8 cellular contexts compared by ENCODE assay signal in genomic region chr9:91771027-91771426, GRCh38.
DNase-seq lines count a peak whose midpoint lies in the region; ATAC-seq and TF ChIP-seq lines count a peak whose summit lies in the region.

No MANE protein-coding gene starts in this region.

- no peak overlapping the region for H3K4me3 ChIP-seq in neuronal stem cell (ENCODE audit: low read length in 2 of 2)

- peak; percentile 45 to 49 (median 47) for TF ChIP-seq CTCF in nephron (IDR thresholded peaks at IDR 0.05; ENCODE audit: unreplicated experiment in 3 of 3)

- peaks cover 1 to 10% of the 10 kb centered on the region in 2 donors for H3K4me1 ChIP-seq in neuronal stem cell (ENCODE audit: control insufficient read depth in 2 of 2, insufficient read depth in 1 of 2, low read depth in 1 of 2, low read length in 2 of 2)

- no peak overlapping the region for H4K8ac ChIP-seq in neuronal stem cell (ENCODE audit: low read depth, low read length)

- no peak overlapping the region for H3K9ac ChIP-seq in neuronal stem cell (ENCODE audit: low read depth, low read length, poor library complexity)

- H3K9me3 Mint-ChIP-seq in nephron, result peaks cover 3% of the 10 kb centered on the region

- no peak overlapping the region for H3K27ac ChIP-seq in neuronal stem cell (replicated peaks; ENCODE audit: low read length)

- H2BK12ac ChIP-seq in neuronal stem cell (ENCODE audit: low read length), result no peak overlapping the region

- no peak overlapping the region for H3K14ac ChIP-seq in neuronal stem cell (ENCODE audit: low read length)

- H3K4me1 Mint-ChIP-seq in nephron, result peaks cover 64% of the 10 kb centered on the region

- peaks cover 0 to under 1% of the 10 kb centered on the region in 2 donors for H3K9me3 ChIP-seq in neuronal stem cell (replicated peaks in 1 of 2; ENCODE audit: control insufficient read depth in 2 of 2, insufficient read depth in 1 of 2, low read depth in 1 of 2, low read length in 2 of 2)

- DNase-seq in DMS 273 treated with DMSO at 0.1 percent for 48 hours (lab: John Stamatoyannopoulos, UW) (peak; percentile 48), NCI-H2227 treated with DMSO at 0.1 percent for 48 hours (lab: John Stamatoyannopoulos, UW) (peak; percentile 89), epidermal melanocyte (ENCODE audit: insufficient read length, low spot score) (peak; percentile 53), neuronal stem cell (ENCODE audit: low spot score) (no peak), SK-N-DZ (ENCODE audit: low spot score) (no peak), NCI-H2171 treated with DMSO at 0.1 percent for 48 hours (lab: John Stamatoyannopoulos, UW) (no peak)

- peaks cover 0 to 20% of the 10 kb centered on the region in 2 donors for H3K36me3 ChIP-seq in neuronal stem cell (replicated peaks in 1 of 2; ENCODE audit: control insufficient read depth in 2 of 2, insufficient read depth in 2 of 2, low read length in 2 of 2)

- H2BK120ac ChIP-seq in neuronal stem cell (ENCODE audit: low read depth, low read length), result no peak overlapping the region

- H2AK5ac ChIP-seq in neuronal stem cell (ENCODE audit: low read depth, low read length), result no peak overlapping the region

- peak overlapping the region; percentile 28 to 80 (median 46) for H3K27ac Mint-ChIP-seq in nephron

- peak overlapping the region in 1 of 3 experiments; percentile 1 for H3K4me3 Mint-ChIP-seq in nephron

- H3K36me3 Mint-ChIP-seq in nephron (ENCODE audit: low read depth), result peaks cover 10% of the 10 kb centered on the region

- H2BK5ac ChIP-seq in neuronal stem cell (ENCODE audit: low read length), result no peak overlapping the region

- no peak overlapping the region for H3K18ac ChIP-seq in neuronal stem cell (ENCODE audit: low read length)

- no peak overlapping the region for H2BK15ac ChIP-seq in neuronal stem cell (ENCODE audit: low read length)

- H3K4me2 ChIP-seq in neuronal stem cell (ENCODE audit: insufficient read depth, low read length, poor library complexity, severe bottlenecking), result no peak overlapping the region

- peaks cover 11% of the 10 kb centered on the region for H3K27me3 Mint-ChIP-seq in nephron (ENCODE audit: low read depth)

- no peaks in the 10 kb centered on the region for H3K27me3 ChIP-seq in neuronal stem cell (ENCODE audit: control insufficient read depth in 3 of 3, insufficient read depth in 3 of 3, low read depth in 1 of 3, low read length in 3 of 3)

- ATAC-seq in GM18870 (IDR thresholded peaks at IDR 0.05; ENCODE audit: unreplicated experiment), result no peak

- H3K23ac ChIP-seq in neuronal stem cell (ENCODE audit: low read depth, low read length, poor library complexity), result no peak overlapping the region

- H4K91ac ChIP-seq in neuronal stem cell (ENCODE audit: low read depth, low read length, poor library complexity), result no peak overlapping the region

- H3K4ac ChIP-seq in neuronal stem cell (ENCODE audit: low read length), result no peak overlapping the region

- no CpG with 5 or more reads among the region's 8 CpGs for WGBS in neuronal stem cell (ENCODE audit: extremely low coverage in 2 of 2, insufficient read length in 2 of 2, insufficient replicate concordance in 1 of 2), 2 donors

- H2AFZ ChIP-seq in neuronal stem cell (ENCODE audit: low read length), result no peak overlapping the region

- H3K79me1 ChIP-seq in neuronal stem cell (ENCODE audit: low read depth, low read length), result peaks cover 1% of the 10 kb centered on the region

Comparison
In these comparisons a context has a peak if more than half of its experiments do, and no peak if none do; other contexts are left out.
1. DNase-seq: peak in DMS 273 treated with DMSO at 0.1 percent for 48 hours (single experiment), NCI-H2227 treated with DMSO at 0.1 percent for 48 hours (single experiment) and epidermal melanocyte (single experiment); none in neuronal stem cell (single experiment), SK-N-DZ (single experiment) and NCI-H2171 treated with DMSO at 0.1 percent for 48 hours (single experiment).